Comparison of ENCODE assay signal across 2 cellular contexts in genomic region chr10:17216901-17217395, GRCh38.
TF ChIP-seq lines count a peak whose summit lies in the region.

No MANE protein-coding gene starts in this region.

TF ChIP-seq in SK-N-SH, 30 proteins besides CTCF, POLR2A, EP300 and RAD21 (continued from another document):
- TF ChIP-seq USF2 (IDR thresholded peaks at IDR 0.05; ENCODE audit: borderline replicate concordance, low read depth, low read length), result no peak
- no peak for TF ChIP-seq FOXJ3 (CRISPR knock-in tag; IDR thresholded peaks at IDR 0.05)

TF ChIP-seq in SK-N-SH treated with all-trans-retinoic acid at 6 μM for 48 hours, 23 proteins besides CTCF, POLR2A, EP300 and RAD21 (continued from another document):
- no peak for TF ChIP-seq ISL1 (CRISPR knock-in tag; IDR thresholded peaks at IDR 0.05)
- TF ChIP-seq ZNF70 (CRISPR knock-in tag; IDR thresholded peaks at IDR 0.05), result no peak
